34 cellular contexts compared by ENCODE assay signal in the genomic region with DNA sequence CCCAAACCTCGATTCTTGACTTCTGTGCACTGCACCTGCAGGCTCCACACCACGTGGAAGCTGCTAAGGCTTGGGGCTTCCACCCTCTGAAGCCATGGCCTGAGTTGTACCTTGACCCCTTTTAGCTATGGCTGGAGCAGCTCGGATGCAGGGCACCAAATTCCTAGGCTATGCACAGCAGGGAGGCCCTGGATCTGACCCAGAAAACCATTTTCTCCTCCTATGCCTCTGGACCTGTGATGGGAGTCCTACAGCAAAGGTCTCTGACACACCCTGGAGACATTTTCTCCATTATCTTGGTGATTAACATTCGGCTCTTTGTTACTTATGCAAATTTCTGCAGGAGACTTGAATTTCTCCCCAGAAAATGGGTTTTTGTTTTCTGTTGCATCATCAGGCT.
"Had no signal": no experiment of that assay in that cellular context is flagged by ENCODE, and none has a peak within 500 bp of the region (broad histone marks: within the 10 kb centered on the region; RNA-seq: fewer than 3 reads in every experiment).

No MANE protein-coding gene starts in this region.

- H3K4me3 ChIP-seq: MG63 had no signal

- H3K9me3 ChIP-seq: MG63 had no signal

- DNase-seq: Karpas-422, Kasumi-1, MG63, MM.1S, MV-4-11, NCI-H1048, NCI-H1092, NCI-H1092 treated with DMSO at 0.1 percent for 48 hours, NCI-H1105, NCI-H1105 treated with DMSO at 0.1 percent for 48 hours, NCI-H1417, NCI-H1417 treated with DMSO at 0.1 percent for 48 hours, NCI-H1436, NCI-H1436 treated with DMSO at 0.1 percent for 48 hours, NCI-H146, NCI-H1694, NCI-H1694 treated with DMSO at 0.1 percent for 48 hours, NCI-H187, NCI-H187 treated with DMSO at 0.1 percent for 48 hours, NCI-H1930, NCI-H2029, NCI-H2029 treated with DMSO at 0.1 percent for 48 hours, NCI-H2081, NCI-H2081 treated with DMSO at 0.1 percent for 48 hours, NCI-H2107, NCI-H2171, NCI-H2171 treated with DMSO at 0.1 percent for 48 hours, NCI-H2227 treated with DMSO at 0.1 percent for 48 hours, NCI-H226, NCI-H345, NCI-H446, NCI-H446 treated with DMSO at 0.1 percent for 48 hours, NCI-H510A, NCI-H524 had no signal

- H3K27me3 ChIP-seq: MG63 had no signal

- H3K36me3 ChIP-seq: MG63 had no signal
